Comparison of ENCODE assay signal across 12 cellular contexts in genomic region chr14:101183376-101184103, GRCh38.
A peak's percentile ranks its signal among the peaks of the same experiment; 100 is the strongest.
DNase-seq lines count a peak whose midpoint lies in the region; ATAC-seq and TF ChIP-seq lines count a peak whose summit lies in the region.
"Had no signal": no experiment of that assay in that cellular context is flagged by ENCODE, and none has a peak within 500 bp of the region (broad histone marks: within the 10 kb centered on the region; RNA-seq: fewer than 3 reads in every experiment).

No MANE protein-coding gene starts in this region.

- TF ChIP-seq CTCF in chondrocyte (IDR thresholded peaks at IDR 0.05), result peak; percentile 74
- TF ChIP-seq CTCF in lung (IDR thresholded peaks at IDR 0.05; ENCODE audit: control extremely low read depth, extremely low read depth), result no peak

- H3K4me3 ChIP-seq in lung (no peak overlapping the region), aorta (ENCODE audit: low read length in 2 of 2) (no peak overlapping the region)
- H3K4me3 ChIP-seq: BLaER1 treated with 17β-estradiol and CSF1 and Interleukin-3, amounts not matched to agents 10 nM and 100 nM; skin epidermis had no signal

- H3K4me3 Mint-ChIP-seq in chondrocyte (ENCODE audit: unreplicated experiment), result no peak overlapping the region
- no peak overlapping the region for H3K4me3 Mint-ChIP-seq in activated naive CD8-positive, alpha-beta T cell treated with anti-CD3 and anti-CD28 coated beads, Interleukin-2, amount 50 U/mL, for 24 hours
- no peak overlapping the region for H3K4me3 Mint-ChIP-seq in stimulated activated effector memory CD8-positive, alpha-beta T cell treated with anti-CD3 and anti-CD28 coated beads, Interleukin-12 subunit alpha, Interleukin-12 subunit beta, amount 100 ng/mL, for 72 hours
- H3K4me3 Mint-ChIP-seq: stimulated activated naive B cell treated with anti-CD40 and anti-IgM and Interleukin-4, amounts not matched to agents 10 μg/mL and 1 μg/mL and 100 μg/mL, for 72 hours had no signal

- H3K36me3 ChIP-seq in lung (ENCODE audit: control insufficient read depth in 2 of 2, insufficient read depth in 2 of 2, low read length in 2 of 2) (no peaks in the 10 kb centered on the region), aorta (ENCODE audit: control insufficient read depth in 1 of 2, insufficient read depth in 2 of 2, low read length in 1 of 2) (no peaks in the 10 kb centered on the region)
- H3K36me3 ChIP-seq: BLaER1 treated with 17β-estradiol and CSF1 and Interleukin-3, amounts not matched to agents 10 nM and 100 nM had no signal

- no peak overlapping the region for H3K27ac Mint-ChIP-seq in chondrocyte (ENCODE audit: unreplicated experiment)
- H3K27ac Mint-ChIP-seq in activated naive CD8-positive, alpha-beta T cell treated with anti-CD3 and anti-CD28 coated beads, Interleukin-2, amount 50 U/mL, for 24 hours, result no peak overlapping the region
- H3K27ac Mint-ChIP-seq in stimulated activated effector memory CD8-positive, alpha-beta T cell treated with anti-CD3 and anti-CD28 coated beads, Interleukin-12 subunit alpha, Interleukin-12 subunit beta, amount 100 ng/mL, for 72 hours, result no peak overlapping the region
- H3K27ac Mint-ChIP-seq: stimulated activated naive B cell treated with anti-CD40 and anti-IgM and Interleukin-4, amounts not matched to agents 10 μg/mL and 1 μg/mL and 100 μg/mL, for 72 hours had no signal

- no peaks in the 10 kb centered on the region for H3K4me1 Mint-ChIP-seq in chondrocyte (ENCODE audit: low read depth)
- no peaks in the 10 kb centered on the region for H3K4me1 Mint-ChIP-seq in activated naive CD8-positive, alpha-beta T cell treated with anti-CD3 and anti-CD28 coated beads, Interleukin-2, amount 50 U/mL, for 24 hours
- H3K4me1 Mint-ChIP-seq in stimulated activated effector memory CD8-positive, alpha-beta T cell treated with anti-CD3 and anti-CD28 coated beads, Interleukin-12 subunit alpha, Interleukin-12 subunit beta, amount 100 ng/mL, for 72 hours, result no peaks in the 10 kb centered on the region
- H3K4me1 Mint-ChIP-seq: stimulated activated naive B cell treated with anti-CD40 and anti-IgM and Interleukin-4, amounts not matched to agents 10 μg/mL and 1 μg/mL and 100 μg/mL, for 72 hours had no signal

- peak; percentile 72 for DNase-seq in cardiac septum (ENCODE audit: low spot score)
- DNase-seq in Right ventricle myocardium superior, result no peak
- DNase-seq in chondrocyte (ENCODE audit: low spot score), result peak; percentile 84
- peak; percentile 28 for DNase-seq in lung (ENCODE audit: low spot score)
- no peak for DNase-seq in aorta
- no peak for DNase-seq in activated naive CD8-positive, alpha-beta T cell treated with anti-CD3 and anti-CD28 coated beads, Interleukin-2, amount 50 U/mL, for 24 hours
- DNase-seq in stimulated activated effector memory CD8-positive, alpha-beta T cell treated with anti-CD3 and anti-CD28 coated beads, Interleukin-12 subunit alpha, Interleukin-12 subunit beta, amount 100 ng/mL, for 72 hours (ENCODE audit: low spot score in 2 of 2), result no peak
- DNase-seq in NCI-H2081 treated with DMSO at 0.1 percent for 48 hours (lab: John Stamatoyannopoulos, UW), result no peak
- DNase-seq: activated effector memory CD4-positive, alpha-beta T cell treated with Interleukin-2 at 50 U/mL for 16 hours; stimulated activated naive B cell treated with anti-CD40 and anti-IgM and Interleukin-4, amounts not matched to agents 10 μg/mL and 1 μg/mL and 100 μg/mL, for 72 hours had no signal

- H3K9me3 Mint-ChIP-seq in chondrocyte (ENCODE audit: low read depth), result peaks cover 12% of the 10 kb centered on the region
- H3K9me3 Mint-ChIP-seq in activated naive CD8-positive, alpha-beta T cell treated with anti-CD3 and anti-CD28 coated beads, Interleukin-2, amount 50 U/mL, for 24 hours, result no peaks in the 10 kb centered on the region
- no peaks in the 10 kb centered on the region for H3K9me3 Mint-ChIP-seq in stimulated activated effector memory CD8-positive, alpha-beta T cell treated with anti-CD3 and anti-CD28 coated beads, Interleukin-12 subunit alpha, Interleukin-12 subunit beta, amount 100 ng/mL, for 72 hours

- ATAC-seq in Right ventricle myocardium superior (ENCODE audit: poor library complexity) (no peak), lung (ENCODE audit: insufficient read depth, low FRiP score) (no peak), aorta (ENCODE audit: low FRiP score) (peak; percentile 19)
- ATAC-seq in activated naive CD8-positive, alpha-beta T cell treated with anti-CD3 and anti-CD28 coated beads, Interleukin-2, amount 50 U/mL, for 24 hours, result no peak
- ATAC-seq in stimulated activated effector memory CD8-positive, alpha-beta T cell treated with anti-CD3 and anti-CD28 coated beads, Interleukin-12 subunit alpha, Interleukin-12 subunit beta, amount 100 ng/mL, for 72 hours, result no peak
- ATAC-seq: stimulated activated naive B cell treated with anti-CD40 and anti-IgM and Interleukin-4, amounts not matched to agents 10 μg/mL and 1 μg/mL and 100 μg/mL, for 72 hours had no signal

- H3K27ac ChIP-seq in lung (ENCODE audit: low read depth in 1 of 2, low read length in 1 of 2) (no peak overlapping the region), aorta (ENCODE audit: low read depth in 1 of 2, low read length in 2 of 2) (no peak overlapping the region)
- H3K27ac ChIP-seq: BLaER1 treated with 17β-estradiol and CSF1 and Interleukin-3, amounts not matched to agents 10 nM and 100 nM; skin epidermis had no signal

- WGBS in lung, 2 donors, result 58 to 76% methylated on average over 23 of the region's 23 CpGs
- 33 to 35% methylated on average over 23 of the region's 23 CpGs for WGBS in aorta, 2 donors

- no peaks in the 10 kb centered on the region for H3K4me1 ChIP-seq in lung (ENCODE audit: control insufficient read depth in 2 of 2, insufficient read depth in 2 of 2, low read length in 2 of 2)
- no peaks in the 10 kb centered on the region for H3K4me1 ChIP-seq in aorta (ENCODE audit: control insufficient read depth in 1 of 2, insufficient read depth in 2 of 2, low read length in 2 of 2)

- peaks cover 2% of the 10 kb centered on the region for H3K36me3 Mint-ChIP-seq in chondrocyte (ENCODE audit: low read depth)
- no peaks in the 10 kb centered on the region for H3K36me3 Mint-ChIP-seq in activated naive CD8-positive, alpha-beta T cell treated with anti-CD3 and anti-CD28 coated beads, Interleukin-2, amount 50 U/mL, for 24 hours (ENCODE audit: low read depth)
- H3K36me3 Mint-ChIP-seq in stimulated activated effector memory CD8-positive, alpha-beta T cell treated with anti-CD3 and anti-CD28 coated beads, Interleukin-12 subunit alpha, Interleukin-12 subunit beta, amount 100 ng/mL, for 72 hours, result no peaks in the 10 kb centered on the region
- H3K36me3 Mint-ChIP-seq: stimulated activated naive B cell treated with anti-CD40 and anti-IgM and Interleukin-4, amounts not matched to agents 10 μg/mL and 1 μg/mL and 100 μg/mL, for 72 hours had no signal

- H3K9me3 ChIP-seq in lung (ENCODE audit: control insufficient read depth in 2 of 2, insufficient read depth in 1 of 2, low read length in 1 of 2) (peaks cover 0 to 21% of the 10 kb centered on the region in 2 donors), aorta (ENCODE audit: control insufficient read depth, low read length) (peaks cover 11% of the 10 kb centered on the region)

- peaks cover 10% of the 10 kb centered on the region for H3K27me3 Mint-ChIP-seq in chondrocyte (ENCODE audit: low read depth)
- H3K27me3 Mint-ChIP-seq in activated naive CD8-positive, alpha-beta T cell treated with anti-CD3 and anti-CD28 coated beads, Interleukin-2, amount 50 U/mL, for 24 hours, result no peaks in the 10 kb centered on the region
- H3K27me3 Mint-ChIP-seq: stimulated activated naive B cell treated with anti-CD40 and anti-IgM and Interleukin-4, amounts not matched to agents 10 μg/mL and 1 μg/mL and 100 μg/mL, for 72 hours had no signal

- intact Hi-C loops in cardiac septum (cut with DNase I), result no loop called here
- intact Hi-C loops in Right ventricle myocardium superior (cut with DNase I), result no loop called here
- intact Hi-C loops in aorta (cut with DNase I), result no loop called here

- no peaks in the 10 kb centered on the region for H3K27me3 ChIP-seq in lung (ENCODE audit: control insufficient read depth, insufficient read depth)
- no peaks in the 10 kb centered on the region for H3K27me3 ChIP-seq in aorta (ENCODE audit: control insufficient read depth in 1 of 2, insufficient read depth in 2 of 2, low read length in 1 of 2)
- H3K27me3 ChIP-seq: BLaER1 treated with 17β-estradiol and CSF1 and Interleukin-3, amounts not matched to agents 10 nM and 100 nM had no signal

Comparison
In these comparisons a context has a peak if more than half of its experiments do, and no peak if none do; other contexts are left out.
1. DNase-seq: peak in cardiac septum (single experiment), chondrocyte (single experiment) and lung (single experiment); none in Right ventricle myocardium superior (single experiment), aorta (0 of 2), activated naive CD8-positive, alpha-beta T cell treated with anti-CD3 and anti-CD28 coated beads, Interleukin-2, amount 50 U/mL, for 24 hours (single experiment), stimulated activated effector memory CD8-positive, alpha-beta T cell treated with anti-CD3 and anti-CD28 coated beads, Interleukin-12 subunit alpha, Interleukin-12 subunit beta, amount 100 ng/mL, for 72 hours (0 of 2) and NCI-H2081 treated with DMSO at 0.1 percent for 48 hours (single experiment).